Comparison of ENCODE assay signal across 14 cellular contexts in the genomic region with DNA sequence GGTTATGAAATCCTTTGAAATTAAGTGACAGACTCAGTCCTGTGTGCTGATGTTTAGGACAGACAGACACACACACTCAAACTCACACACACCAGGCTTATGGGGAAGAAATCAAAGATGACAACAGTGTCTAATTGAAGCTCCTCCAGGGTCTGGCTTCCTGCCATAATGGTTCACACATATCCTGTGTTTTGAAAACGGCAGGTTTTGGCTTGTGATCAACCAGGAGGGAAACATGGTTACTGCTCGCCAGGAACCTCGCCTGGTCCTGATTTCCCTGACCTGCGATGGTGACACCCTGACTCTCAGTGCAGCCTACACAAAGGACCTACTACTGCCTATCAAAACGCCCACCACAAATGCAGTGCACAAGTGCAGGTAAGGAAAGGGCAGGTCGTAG. TPM values are rescaled to one million over a fixed set of nuclear protein-coding genes. Genes with fewer than 3 reads are reported as not detected.
A peak's percentile ranks its signal among the peaks of the same experiment; 100 is the strongest.
DNase-seq lines count a peak whose midpoint lies in the region; ATAC-seq, FAIRE-seq and TF ChIP-seq lines count a peak whose summit lies in the region.
"Had no signal": no experiment of that assay in that cellular context is flagged by ENCODE, and none has a peak within 500 bp of the region (broad histone marks: within the 10 kb centered on the region; RNA-seq: fewer than 3 reads in every experiment).

No MANE protein-coding gene starts in this region.

- TF ChIP-seq RAD21 in liver (IDR thresholded peaks at IDR 0.05) (no peak), HepG2 (CRISPR knock-in tag; IDR thresholded peaks at IDR 0.05) (no peak)

- H3K9me3 ChIP-seq in liver (ENCODE audit: control insufficient read depth in 4 of 4, low read length in 3 of 4) = no peaks in the 10 kb centered on the region
- no peaks in the 10 kb centered on the region for H3K9me3 ChIP-seq in HepG2 (ENCODE audit: low read length)
- no peaks in the 10 kb centered on the region for H3K9me3 ChIP-seq in left lung
- H3K9me3 ChIP-seq: SJSA1 had no signal

- whole genome bisulfite sequencing in liver = 22% methylated on average over 6 of the region's 6 CpGs
- 95% methylated on average over 4 of the region's 6 CpGs for WGBS in HepG2 (ENCODE audit: low lambda C conversion rate)

- H3K9ac ChIP-seq in liver (ENCODE audit: low read depth in 1 of 2, low read length in 2 of 2) (no peak overlapping the region), HepG2 (ENCODE audit: insufficient read depth, low read depth, low read length) (no peak overlapping the region)

- TF ChIP-seq POLR2A in HepG2 (IDR thresholded peaks at IDR 0.05; ENCODE audit: insufficient read depth in 1 of 2, low read depth in 2 of 2, low read length in 2 of 2) = no peak

- H3K4me3 ChIP-seq in liver (ENCODE audit: low read depth in 1 of 3, low read length in 3 of 3) (no peak overlapping the region), HepG2 (replicated peaks in 1 of 3; ENCODE audit: insufficient read depth in 1 of 3, low read depth in 2 of 3, low read length in 3 of 3) (no peak overlapping the region), left lung (no peak overlapping the region)
- H3K4me3 ChIP-seq: SJSA1, skin epidermis had no signal

- peaks cover 23% of the 10 kb centered on the region for H3K79me2 ChIP-seq in HepG2 (ENCODE audit: insufficient read depth, low read length)

- TF ChIP-seq CTCF in liver (IDR thresholded peaks at IDR 0.05; ENCODE audit: low read depth, low read length, missing input control) (no peak), HepG2 (CRISPR knock-in tag; IDR thresholded peaks at IDR 0.05) (no peak), left lung (IDR thresholded peaks at IDR 0.05) (no peak)

- ATAC-seq in HepG2 = no peak
- ATAC-seq in left lung = no peak
- ATAC-seq: activated T-helper 17 cell treated with anti-CD3 and anti-CD28 coated beads, Interleukin-2, amount 50 U/mL, for 72 hours had no signal

- H3K27me3 ChIP-seq in liver (ENCODE audit: control insufficient read depth in 4 of 4, insufficient read depth in 4 of 4, low read length in 3 of 4) (no peaks in the 10 kb centered on the region), HepG2 (ENCODE audit: control insufficient read depth in 1 of 2, insufficient read depth in 2 of 2, low read length in 2 of 2) (no peaks in the 10 kb centered on the region), left lung (peaks cover 0 to 10% of the 10 kb centered on the region in 2 donors)
- H3K27me3 ChIP-seq: brain microvascular endothelial cell, SJSA1 had no signal

- no TSS peak for BruUV-seq in HepG2 (replicated peaks; lab: Mats Ljungman, UMichigan)

- H3K36me3 ChIP-seq in liver (ENCODE audit: control insufficient read depth in 4 of 4, insufficient read depth in 3 of 4, low read depth in 1 of 4, low read length in 3 of 4) (no peaks in the 10 kb centered on the region), HepG2 (replicated peaks in 1 of 2; ENCODE audit: control insufficient read depth in 1 of 2, insufficient read depth in 2 of 2, low read length in 2 of 2) (peaks cover 2 to 8% of the 10 kb centered on the region in 2 experiments; a peak in 1 of 5 replicates), left lung (no peaks in the 10 kb centered on the region)
- H3K36me3 ChIP-seq: brain microvascular endothelial cell, SJSA1 had no signal

- no peaks in the 10 kb centered on the region; the same call in 1 of the 2 replicates for H4K20me1 ChIP-seq in HepG2 (ENCODE audit: insufficient read depth, low read length)

- FAIRE-seq in HepG2 (lab: Jason Lieb, UNC) = no peak
- FAIRE-seq in RCC 7860 (lab: Jason Lieb, UNC) = no peak

- TF ChIP-seq EP300 in HepG2 (IDR thresholded peaks at IDR 0.05; ENCODE audit: low read depth in 2 of 2, low read length in 2 of 2) = no peak
- TF ChIP-seq EP300 in HepG2 (CRISPR knock-in tag; IDR thresholded peaks at IDR 0.05; ENCODE audit: borderline replicate concordance) = no peak

- H3K4me1 ChIP-seq in liver (ENCODE audit: control insufficient read depth in 4 of 4, insufficient read depth in 4 of 4, low read length in 3 of 4) (peaks cover 12 to 62% (median 54%) of the 10 kb centered on the region in 4 donors), HepG2 (ENCODE audit: insufficient read depth, low read length) (peaks cover 26% of the 10 kb centered on the region), left lung (peaks cover 0 to 59% of the 10 kb centered on the region in 2 donors)
- H3K4me1 ChIP-seq: SJSA1 had no signal

- in situ Hi-C loops in HepG2 (cut with HindIII; ENCODE audit: extremely low pct_ligation_motif_present, low pct_unique_long_range_greater_than_20kb) = loop anchor here (25.0 kb wide), 1 partner anchor 254 kb away; a partner anchor contains a TSS

- no peak overlapping the region for H2AFZ ChIP-seq in HepG2 (ENCODE audit: low read length)

- H3K4me2 ChIP-seq in HepG2 (ENCODE audit: low read depth, low read length) = no peak overlapping the region

- no peak for DNase-seq in HepG2 (ENCODE audit: low spot score)
- peak; percentile 19 for DNase-seq in OCI-M1 (lab: John Stamatoyannopoulos, UW)
- no peak for DNase-seq in left lung
- no peak for DNase-seq in RCC 7860 (ENCODE audit: low spot score)
- no peak for DNase-seq in MV-4-11 (lab: John Stamatoyannopoulos, UW)
- no peak for DNase-seq in caudate nucleus (lab: John Stamatoyannopoulos, UW)
- no peak for DNase-seq in HEK293T (ENCODE audit: extremely low spot score)
- DNase-seq: activated CD4-positive, alpha-beta T cell treated with anti-CD3 and anti-CD28 coated beads for 1 hour; brain microvascular endothelial cell; erythroblast had no signal

- H3K27ac ChIP-seq in liver (ENCODE audit: low read depth in 1 of 2, low read length in 2 of 2) (peak overlapping the region; percentile 20 to 66), HepG2 (ENCODE audit: extremely low read length, insufficient read depth, low read length) (no peak overlapping the region), left lung (peak overlapping the region; percentile 45 to 86), caudate nucleus (ENCODE audit: low read depth, low read length) (no peak overlapping the region)
- H3K27ac ChIP-seq: brain microvascular endothelial cell, SJSA1, skin epidermis had no signal

- CTCF ChIA-PET in HepG2 (lab: Yijun Ruan, JAX; ENCODE audit: low intra/inter-chr PET ratio, low total read pairs) (no interaction called here), HEK293T (lab: Yijun Ruan, JAX) (no interaction called here)

- POLR2A ChIA-PET in HepG2 (lab: Yijun Ruan, JAX) (no interaction called here), HEK293T (lab: Yijun Ruan, JAX) (interaction anchor here (1.5 kb wide), 1 partner anchor 43 kb away, joined by 5 read pairs; a partner anchor contains a TSS)

- intact Hi-C loops in HepG2 (cut with micrococcal nuclease; ENCODE audit: unreplicated experiment) (no loop called here), left lung (cut with DNase I) (no loop called here)

RNA-seq across cellular contexts. Expression of a gene that starts 4.6 kb away (rescaled TPM):
- 10 to 100 TPM; 14.9 to 28.2 TPM for total RNA-seq in liver
- 10 to 100 TPM in 1 of 2 donors, 1 to 10 TPM in 1; 9.8 to 71.3 TPM for polyA plus RNA-seq in liver
- total RNA-seq in HepG2 (2016; rRNA removed; fragmentation: Illumina TruSeq; extraction: Trizol) = 64.2 and 106 TPM in 2 replicates
- 38.0 and 39.6 TPM in 2 replicates for total RNA-seq in HepG2 (2016; cell fraction: cytosol; rRNA removed; fragmentation: Illumina TruSeq; extraction: Trizol; ENCODE audit: low read depth)
- 66.5 and 107 TPM in 2 replicates for total RNA-seq in HepG2 (2016; cell fraction: insoluble cytoplasmic fraction; rRNA removed; fragmentation: Illumina TruSeq; extraction: Trizol)
- 79.2 and 83.1 TPM in 2 replicates for total RNA-seq in HepG2 (2016; cell fraction: membrane; rRNA removed; fragmentation: Illumina TruSeq; extraction: Trizol)
- 83.0 and 88.1 TPM in 2 replicates for total RNA-seq in HepG2 (2016; cell fraction: nucleus; rRNA removed; fragmentation: Illumina TruSeq; extraction: Trizol)
- polyA plus RNA-seq in HepG2 (2011; rRNA removed) = 14.5 and 19.4 TPM in 2 replicates
- 12.9 and 14.1 TPM in 2 replicates for polyA plus RNA-seq in HepG2 (2011; cell fraction: cytosol; rRNA removed)
- 13.7 and 15.3 TPM in 2 replicates for polyA plus RNA-seq in HepG2 (2011; cell fraction: nucleus; rRNA removed)
- polyA plus RNA-seq in HepG2 (2012) = 25.7 and 31.2 TPM in 2 replicates
- polyA plus RNA-seq in HepG2 (2016; cell fraction: cytosol; fragmentation: Illumina TruSeq; extraction: Trizol; ENCODE audit: low read depth) = 34.9 and 40.2 TPM in 2 replicates
- polyA plus RNA-seq in HepG2 (2016; cell fraction: insoluble cytoplasmic fraction; fragmentation: Illumina TruSeq; extraction: Trizol; ENCODE audit: low read depth) = 65.6 and 68.7 TPM in 2 replicates
- 63.9 and 64.4 TPM in 2 replicates for polyA plus RNA-seq in HepG2 (2016; cell fraction: membrane; fragmentation: Illumina TruSeq; extraction: Trizol; ENCODE audit: low read depth)
- polyA plus RNA-seq in HepG2 (2016; cell fraction: nucleus; fragmentation: Illumina TruSeq; extraction: Trizol; ENCODE audit: insufficient read depth, low read depth) = 147 and 150 TPM in 2 replicates
- 11.9 and 104 TPM in 2 replicates for polyA minus RNA-seq in HepG2 (2011; rRNA and poly(A)+ RNA removed; ENCODE audit: low replicate concordance)
- 11.5 and 17.2 TPM in 2 replicates for polyA minus RNA-seq in HepG2 (2011; cell fraction: cytosol; rRNA and poly(A)+ RNA removed)
- polyA minus RNA-seq in HepG2 (2011; cell fraction: nucleus; rRNA and poly(A)+ RNA removed) = 12.9 and 14.5 TPM in 2 replicates
- 10 to 100 TPM; 33.5 to 38.6 TPM for total RNA-seq in left lung
- total RNA-seq: SJSA1 had no signal

RNA-seq across cellular contexts. Expression of a gene that starts 43.2 kb away (rescaled TPM):
- total RNA-seq in liver (10 to 100 TPM; 24.9 to 96.1 TPM), HepG2 (2016; rRNA removed; fragmentation: Illumina TruSeq; extraction: Trizol) (4.7 and 10.1 TPM in 2 replicates), left lung (10 to 100 TPM; 41.2 to 45.8 TPM)
- polyA plus RNA-seq in liver (10 to 100 TPM; 65.4 to 77.5 TPM), HepG2 (2011; rRNA removed) (8.5 and 13.6 TPM in 2 replicates)
- 3.8 and 5.3 TPM in 2 replicates for total RNA-seq in HepG2 (2016; cell fraction: cytosol; rRNA removed; fragmentation: Illumina TruSeq; extraction: Trizol; ENCODE audit: low read depth)
- 5.8 and 12.4 TPM in 2 replicates for total RNA-seq in HepG2 (2016; cell fraction: insoluble cytoplasmic fraction; rRNA removed; fragmentation: Illumina TruSeq; extraction: Trizol)
- 3.3 and 3.6 TPM in 2 replicates for total RNA-seq in HepG2 (2016; cell fraction: membrane; rRNA removed; fragmentation: Illumina TruSeq; extraction: Trizol)
- total RNA-seq in HepG2 (2016; cell fraction: nucleus; rRNA removed; fragmentation: Illumina TruSeq; extraction: Trizol) = 12.5 and 15.1 TPM in 2 replicates
- polyA plus RNA-seq in HepG2 (2011; cell fraction: cytosol; rRNA removed) = 4.1 and 4.6 TPM in 2 replicates
- polyA plus RNA-seq in HepG2 (2011; cell fraction: nucleus; rRNA removed) = 31.2 and 40.2 TPM in 2 replicates
- 7.1 and 10.6 TPM in 2 replicates for polyA plus RNA-seq in HepG2 (2012)
- 0.75 and 1.5 TPM in 2 replicates for polyA plus RNA-seq in HepG2 (2016; cell fraction: cytosol; fragmentation: Illumina TruSeq; extraction: Trizol; ENCODE audit: low read depth)
- polyA plus RNA-seq in HepG2 (2016; cell fraction: insoluble cytoplasmic fraction; fragmentation: Illumina TruSeq; extraction: Trizol; ENCODE audit: low read depth) = 5.2 and 6.9 TPM in 2 replicates
- 1.3 and 2.5 TPM in 2 replicates for polyA plus RNA-seq in HepG2 (2016; cell fraction: membrane; fragmentation: Illumina TruSeq; extraction: Trizol; ENCODE audit: low read depth)
- polyA plus RNA-seq in HepG2 (2016; cell fraction: nucleus; fragmentation: Illumina TruSeq; extraction: Trizol; ENCODE audit: insufficient read depth, low read depth) = 31.0 and 32.3 TPM in 2 replicates
- polyA minus RNA-seq in HepG2 (2011; rRNA and poly(A)+ RNA removed; ENCODE audit: low replicate concordance) = 11.1 and 13.8 TPM in 2 replicates
- 4.9 and 5.2 TPM in 2 replicates for polyA minus RNA-seq in HepG2 (2011; cell fraction: cytosol; rRNA and poly(A)+ RNA removed)
- 15.8 and 19.9 TPM in 2 replicates for polyA minus RNA-seq in HepG2 (2011; cell fraction: nucleus; rRNA and poly(A)+ RNA removed)
- total RNA-seq: activated T-helper 17 cell treated with anti-CD3 and anti-CD28 coated beads, Interleukin-2, amount 50 U/mL, for 72 hours had no signal

Comparison
In these comparisons a context has a peak if more than half of its experiments do, and no peak if none do; other contexts are left out.
1. H3K27ac ChIP-seq: peak in liver (2 of 2) and left lung (2 of 2); none in HepG2 (single experiment) and caudate nucleus (single experiment).